ENCODE assay signal across 24 cellular contexts in genomic region chrX:38862100-38862499, GRCh38.
"Had no signal": no experiment of that assay in that cellular context is flagged by ENCODE, and none has a peak within 500 bp of the region (broad histone marks: within the 10 kb centered on the region; RNA-seq: fewer than 3 reads in every experiment).

No MANE protein-coding gene starts in this region.

- H3K27me3 ChIP-seq: esophagus squamous epithelium, gastrocnemius medialis, heart right ventricle, left lung had no signal

- H3K36me3 ChIP-seq: esophagus squamous epithelium, gastrocnemius medialis, heart right ventricle, left lung, lower lobe of right lung had no signal

- H3K4me1 ChIP-seq: esophagus squamous epithelium, lower lobe of right lung had no signal

- H3K4me3 ChIP-seq: coronary artery, dorsolateral prefrontal cortex, esophagus squamous epithelium, gastrocnemius medialis, heart right ventricle, left lung, lower lobe of right lung had no signal

- DNase-seq: dermis blood vessel endothelial cell; dorsolateral prefrontal cortex; effector CD4-positive, alpha-beta T cell; effector memory CD4-positive, alpha-beta T cell; esophagus squamous epithelium; foreskin melanocyte; gastrocnemius medialis; glutamatergic neuron; head of caudate nucleus; heart right ventricle; hippocampal formation; left cardiac atrium; left lung; lower lobe of right lung; mesenchymal stem cell; midbrain; naive thymus-derived CD4-positive, alpha-beta T cell; natural killer cell had no signal

- FAIRE-seq: colon, endothelial cell of umbilical vein, islet of Langerhans, keratinocyte had no signal

- H3K27ac ChIP-seq: coronary artery, dorsolateral prefrontal cortex, esophagus squamous epithelium, heart right ventricle, left lung, lower lobe of right lung had no signal

- H3K9me3 ChIP-seq: esophagus squamous epithelium, gastrocnemius medialis, heart right ventricle, left lung, lower lobe of right lung had no signal

- ATAC-seq: esophagus mucosa; gastrocnemius medialis; left lung; lower lobe of right lung; naive thymus-derived CD4-positive, alpha-beta T cell; natural killer cell had no signal
